In genomic region chr21:27275294-27275927, GRCh38 we compare ENCODE assay signal across 11 cellular contexts.
DNase-seq lines count a peak whose midpoint lies in the region; FAIRE-seq and TF ChIP-seq lines count a peak whose summit lies in the region.
"Had no signal": no experiment of that assay in that cellular context is flagged by ENCODE, and none has a peak within 500 bp of the region (broad histone marks: within the 10 kb centered on the region; RNA-seq: fewer than 3 reads in every experiment).

No MANE protein-coding gene starts in this region.

- in situ Hi-C loops in transverse colon (cut with MboI; ENCODE audit: low pct_ligation_motif_present in 1 of 4, low pct_unique_long_range_greater_than_20kb in 1 of 4, low sequenced_read_pairs in 3 of 4) = no loop called here

- H3K27me3 Mint-ChIP-seq in activated T-helper 2 cell treated with anti-CD3 and anti-CD28 coated beads, Interferon-gamma antibody, Interleukin-2, Interleukin-4, amounts not matched to agents 10 μg/mL and 5 μg/mL and 100 μg/mL, durations not matched to agents 14 hours and 24 hours and 36 hours (ENCODE audit: low read depth) = no peaks in the 10 kb centered on the region
- H3K27me3 Mint-ChIP-seq: T-helper 17 cell had no signal

- H3K9me3 ChIP-seq in hepatocyte (ENCODE audit: low read depth) = no peaks in the 10 kb centered on the region
- no peaks in the 10 kb centered on the region for H3K9me3 ChIP-seq in transverse colon

- 63% methylated on average over 1 of the region's 1 CpG for WGBS in hepatocyte (ENCODE audit: low lambda C conversion rate, missing lambda C conversion rate)
- 22 to 23% methylated on average over 1 of the region's 1 CpG for WGBS in transverse colon (ENCODE audit: low coverage in 1 of 2), 2 donors

- H3K9me2 ChIP-seq in hepatocyte (replicated peaks; ENCODE audit: insufficient read depth) = no peaks in the 10 kb centered on the region

- H3K27ac Mint-ChIP-seq in activated T-helper 2 cell treated with anti-CD3 and anti-CD28 coated beads, Interferon-gamma antibody, Interleukin-2, Interleukin-4, amounts not matched to agents 10 μg/mL and 5 μg/mL and 100 μg/mL, durations not matched to agents 14 hours and 24 hours and 36 hours = peak overlapping the region; percentile 69
- H3K27ac Mint-ChIP-seq: T-helper 17 cell had no signal

- H2AFZ ChIP-seq in hepatocyte = no peak overlapping the region

- H3K27me3 ChIP-seq in hepatocyte (no peaks in the 10 kb centered on the region), transverse colon (no peaks in the 10 kb centered on the region)

- H3K4me3 ChIP-seq in hepatocyte (no peak overlapping the region), transverse colon (no peak overlapping the region)

- no peak for FAIRE-seq in GM12891 (lab: Jason Lieb, UNC)

- intact Hi-C loops in activated T-helper 2 cell treated with anti-CD3 and anti-CD28 coated beads, Interferon-gamma antibody, Interleukin-2, Interleukin-4, amounts not matched to agents 10 μg/mL and 5 μg/mL and 100 μg/mL, durations not matched to agents 14 hours and 24 hours and 36 hours (cut with micrococcal nuclease) = no loop called here
- intact Hi-C loops in transverse colon (cut with DNase I; ENCODE audit: low total_unique reads) = no loop called here

- peaks cover 19% of the 10 kb centered on the region for H3K9me3 Mint-ChIP-seq in activated T-helper 2 cell treated with anti-CD3 and anti-CD28 coated beads, Interferon-gamma antibody, Interleukin-2, Interleukin-4, amounts not matched to agents 10 μg/mL and 5 μg/mL and 100 μg/mL, durations not matched to agents 14 hours and 24 hours and 36 hours

- H3K4me1 ChIP-seq in hepatocyte (ENCODE audit: insufficient read depth) = no peaks in the 10 kb centered on the region
- H3K4me1 ChIP-seq in transverse colon = no peaks in the 10 kb centered on the region

- TF ChIP-seq POLR2A in GM12891 (IDR thresholded peaks at IDR 0.05; ENCODE audit: low read depth, low read length) = no peak
- no peak for TF ChIP-seq POLR2A in transverse colon (IDR thresholded peaks at IDR 0.05)

- no peak overlapping the region for H3K4me3 Mint-ChIP-seq in activated T-helper 2 cell treated with anti-CD3 and anti-CD28 coated beads, Interferon-gamma antibody, Interleukin-2, Interleukin-4, amounts not matched to agents 10 μg/mL and 5 μg/mL and 100 μg/mL, durations not matched to agents 14 hours and 24 hours and 36 hours (ENCODE audit: low read depth)
- H3K4me3 Mint-ChIP-seq: T-helper 17 cell had no signal

- DNase-seq in AG09319 (ENCODE audit: extremely low read depth, low read depth) = peak; percentile 36
- DNase-seq in M059J (ENCODE audit: low read depth) = peak; percentile 75
- no peak for DNase-seq in activated T-helper 2 cell treated with anti-CD3 and anti-CD28 coated beads, Interferon-gamma antibody, Interleukin-2, Interleukin-4, amounts not matched to agents 10 μg/mL and 5 μg/mL and 100 μg/mL, durations not matched to agents 14 hours and 24 hours and 36 hours (ENCODE audit: low spot score)
- peak; percentile 7 for DNase-seq in hepatocyte (ENCODE audit: low spot score)
- DNase-seq in activated effector memory CD4-positive, alpha-beta T cell treated with anti-CD3 and anti-CD28 coated beads, Interleukin-2, amount 50 U/mL, for 16 hours = no peak
- DNase-seq in GM12891 (ENCODE audit: insufficient read length, low spot score) = no peak
- no peak for DNase-seq in DMS114 treated with DMSO at 0.1 percent for 48 hours (lab: John Stamatoyannopoulos, UW; ENCODE audit: unreplicated experiment)
- DNase-seq in transverse colon = no peak
- DNase-seq: activated T-cell treated with anti-CD3 and anti-CD28 coated beads, Interleukin-2, amount 50 U/mL, for 1 hour; NCI-H2081 treated with DMSO at 0.1 percent for 48 hours; T-helper 17 cell had no signal

- H3K79me2 ChIP-seq in hepatocyte = no peaks in the 10 kb centered on the region

- H3K4me2 ChIP-seq in hepatocyte = no peak overlapping the region

- H3K27ac ChIP-seq in hepatocyte (peak overlapping the region; percentile 46), transverse colon (peak overlapping the region in 1 of 4 donors; percentile 14)

- TF ChIP-seq CTCF in AG09319 (IDR thresholded peaks at IDR 0.05; ENCODE audit: low read depth, low read length) (no peak), hepatocyte (IDR thresholded peaks at IDR 0.05; ENCODE audit: poor library complexity) (no peak), transverse colon (IDR thresholded peaks at IDR 0.05) (no peak)

- peaks cover 9% of the 10 kb centered on the region for H3K4me1 Mint-ChIP-seq in activated T-helper 2 cell treated with anti-CD3 and anti-CD28 coated beads, Interferon-gamma antibody, Interleukin-2, Interleukin-4, amounts not matched to agents 10 μg/mL and 5 μg/mL and 100 μg/mL, durations not matched to agents 14 hours and 24 hours and 36 hours (ENCODE audit: low read depth)
- H3K4me1 Mint-ChIP-seq: T-helper 17 cell had no signal

- no peaks in the 10 kb centered on the region for H3K36me3 ChIP-seq in hepatocyte (replicated peaks; ENCODE audit: insufficient read depth, low read depth)
- no peaks in the 10 kb centered on the region for H3K36me3 ChIP-seq in transverse colon

- H3K36me3 Mint-ChIP-seq in activated T-helper 2 cell treated with anti-CD3 and anti-CD28 coated beads, Interferon-gamma antibody, Interleukin-2, Interleukin-4, amounts not matched to agents 10 μg/mL and 5 μg/mL and 100 μg/mL, durations not matched to agents 14 hours and 24 hours and 36 hours (ENCODE audit: low read depth) = no peaks in the 10 kb centered on the region

- no peaks in the 10 kb centered on the region for H4K20me1 ChIP-seq in hepatocyte (ENCODE audit: insufficient read depth, poor library complexity, severe bottlenecking)

- TF ChIP-seq EP300 in transverse colon (IDR thresholded peaks at IDR 0.05; ENCODE audit: low read depth) = no peak

TF ChIP-seq in GM12891, 5 proteins besides CTCF, POLR2A, EP300 and RAD21:
- no peak for TF ChIP-seq POLR2AphosphoS5 (IDR thresholded peaks at IDR 0.05; ENCODE audit: low read depth, low read length)
- no peak for TF ChIP-seq PAX5 (IDR thresholded peaks at IDR 0.05; ENCODE audit: insufficient read depth, low read length, severe bottlenecking)
- TF ChIP-seq SPI1 (IDR thresholded peaks at IDR 0.05; ENCODE audit: low read depth, low read length) = no peak

Comparison
In these comparisons a context has a peak if more than half of its experiments do, and no peak if none do; other contexts are left out.
1. DNase-seq: peak in AG09319 (single experiment), M059J (single experiment) and hepatocyte (single experiment); none in activated T-helper 2 cell treated with anti-CD3 and anti-CD28 coated beads, Interferon-gamma antibody, Interleukin-2, Interleukin-4, amounts not matched to agents 10 μg/mL and 5 μg/mL and 100 μg/mL, durations not matched to agents 14 hours and 24 hours and 36 hours (single experiment), activated effector memory CD4-positive, alpha-beta T cell treated with anti-CD3 and anti-CD28 coated beads, Interleukin-2, amount 50 U/mL, for 16 hours (single experiment), GM12891 (single experiment), DMS114 treated with DMSO at 0.1 percent for 48 hours (single experiment) and transverse colon (single experiment).